Comparison of ENCODE assay signal across 9 cellular contexts in the genomic region with DNA sequence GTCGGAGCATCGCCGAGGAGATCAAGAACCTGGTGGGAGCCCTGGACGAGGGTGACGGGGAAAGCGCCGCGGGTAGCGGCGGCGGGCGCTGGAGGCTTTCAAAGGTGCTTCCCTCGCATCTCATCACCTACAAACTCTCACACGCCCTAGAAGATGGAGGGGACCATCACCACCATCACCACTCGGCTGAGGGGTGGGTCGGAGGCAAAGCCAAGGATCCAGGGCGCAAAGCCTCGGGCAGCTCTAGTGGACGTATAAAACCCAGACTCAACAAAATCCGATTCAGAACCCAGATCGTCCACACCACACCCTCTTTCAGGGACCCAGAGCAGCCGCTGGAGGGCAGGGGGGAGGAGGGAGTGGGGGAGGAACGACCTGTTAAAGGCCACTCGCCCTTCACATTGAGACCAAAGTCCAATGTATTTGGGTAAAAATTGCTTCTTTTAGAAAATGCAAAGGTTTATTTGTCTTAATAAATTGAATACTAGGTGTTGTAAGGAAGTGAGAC. TPM values are rescaled to one million over a fixed set of nuclear protein-coding genes. Genes with fewer than 3 reads are reported as not detected.
DNase-seq lines count a peak whose midpoint lies in the region; ATAC-seq and TF ChIP-seq lines count a peak whose summit lies in the region.
"Had no signal": no experiment of that assay in that cellular context is flagged by ENCODE, and none has a peak within 500 bp of the region (broad histone marks: within the 10 kb centered on the region; RNA-seq: fewer than 3 reads in every experiment).

No MANE protein-coding gene starts in this region.

- peak overlapping the region; percentile 76 for H3K4me3 ChIP-seq in RWPE2 (ENCODE audit: severe bottlenecking)

- no peak; the same call in 2 of the 3 replicates for ATAC-seq in RWPE2 (ENCODE audit: low read depth)
- ATAC-seq in stimulated activated memory B cell treated with anti-CD40 and anti-IgM and Interleukin-4, amounts not matched to agents 10 μg/mL and 1 μg/mL and 100 μg/mL, for 72 hours, result no peak
- no peak for ATAC-seq in GM18861 (IDR thresholded peaks at IDR 0.05; ENCODE audit: unreplicated experiment)
- no peak for ATAC-seq in activated CD4-positive, CD25-positive, alpha-beta regulatory T cell treated with anti-CD3 and anti-CD28 coated beads, Interleukin-2, amount 50 U/mL, for 24 hours

- H3K27ac ChIP-seq in RWPE2 (ENCODE audit: poor library complexity, severe bottlenecking), result peak overlapping the region; percentile 91

- H3K27me3 ChIP-seq in RWPE2 (ENCODE audit: insufficient read depth, poor library complexity, severe bottlenecking), result no peaks in the 10 kb centered on the region

- H3K4me3 Mint-ChIP-seq in glutamatergic neuron (ENCODE audit: unreplicated experiment) (peak overlapping the region; percentile 88), progenitor cell of endocrine pancreas (ENCODE audit: low read depth) (peak overlapping the region; percentile 78)
- no peak overlapping the region for H3K4me3 Mint-ChIP-seq in stimulated activated memory B cell treated with anti-CD40 and anti-IgM and Interleukin-4, amounts not matched to agents 10 μg/mL and 1 μg/mL and 100 μg/mL, for 72 hours

- no peaks in the 10 kb centered on the region for H3K36me3 Mint-ChIP-seq in glutamatergic neuron (ENCODE audit: unreplicated experiment)
- no peaks in the 10 kb centered on the region for H3K36me3 Mint-ChIP-seq in progenitor cell of endocrine pancreas (ENCODE audit: insufficient read depth)
- no peaks in the 10 kb centered on the region for H3K36me3 Mint-ChIP-seq in stimulated activated memory B cell treated with anti-CD40 and anti-IgM and Interleukin-4, amounts not matched to agents 10 μg/mL and 1 μg/mL and 100 μg/mL, for 72 hours

- peaks cover 19% of the 10 kb centered on the region for H3K36me3 ChIP-seq in RWPE2 (ENCODE audit: low read depth)

- peak; percentile 52 for TF ChIP-seq CTCF in RWPE2 (IDR thresholded peaks at IDR 0.05; ENCODE audit: poor library complexity, severe bottlenecking)
- no peak for TF ChIP-seq CTCF in glutamatergic neuron (IDR thresholded peaks at IDR 0.05; ENCODE audit: partially characterized antibody, unreplicated experiment)
- TF ChIP-seq CTCF in progenitor cell of endocrine pancreas (IDR thresholded peaks at IDR 0.05; ENCODE audit: unreplicated experiment), result no peak

- H3K9me3 ChIP-seq in RWPE2 (ENCODE audit: severe bottlenecking), result no peaks in the 10 kb centered on the region

- H3K27ac Mint-ChIP-seq in glutamatergic neuron (ENCODE audit: unreplicated experiment) (peak overlapping the region; percentile 78), progenitor cell of endocrine pancreas (peak overlapping the region; percentile 79)
- H3K27ac Mint-ChIP-seq in stimulated activated memory B cell treated with anti-CD40 and anti-IgM and Interleukin-4, amounts not matched to agents 10 μg/mL and 1 μg/mL and 100 μg/mL, for 72 hours, result no peak overlapping the region

- H3K4me1 Mint-ChIP-seq in glutamatergic neuron (ENCODE audit: low read depth, unreplicated experiment) (peaks cover 17% of the 10 kb centered on the region), progenitor cell of endocrine pancreas (ENCODE audit: low read depth) (peaks cover 32% of the 10 kb centered on the region)
- H3K4me1 Mint-ChIP-seq in stimulated activated memory B cell treated with anti-CD40 and anti-IgM and Interleukin-4, amounts not matched to agents 10 μg/mL and 1 μg/mL and 100 μg/mL, for 72 hours, result no peaks in the 10 kb centered on the region

- H3K9me3 Mint-ChIP-seq in glutamatergic neuron (ENCODE audit: unreplicated experiment) (peaks cover 8% of the 10 kb centered on the region), progenitor cell of endocrine pancreas (ENCODE audit: low read depth) (no peaks in the 10 kb centered on the region)
- H3K9me3 Mint-ChIP-seq in stimulated activated memory B cell treated with anti-CD40 and anti-IgM and Interleukin-4, amounts not matched to agents 10 μg/mL and 1 μg/mL and 100 μg/mL, for 72 hours, result peaks cover 2% of the 10 kb centered on the region

- DNase-seq in ELF-1 (ENCODE audit: low read depth, low spot score) (peak; percentile 66), RWPE2 (ENCODE audit: low spot score) (no peak), glutamatergic neuron (peak; percentile 59), progenitor cell of endocrine pancreas (ENCODE audit: low spot score, unreplicated experiment) (no peak), globus pallidus (ENCODE audit: low spot score) (no peak)
- DNase-seq: KBM-7 had no signal

- H3K27me3 Mint-ChIP-seq in glutamatergic neuron (ENCODE audit: unreplicated experiment) (peaks cover 6% of the 10 kb centered on the region), progenitor cell of endocrine pancreas (peaks cover 12% of the 10 kb centered on the region)
- peaks cover 45% of the 10 kb centered on the region for H3K27me3 Mint-ChIP-seq in stimulated activated memory B cell treated with anti-CD40 and anti-IgM and Interleukin-4, amounts not matched to agents 10 μg/mL and 1 μg/mL and 100 μg/mL, for 72 hours

- H3K4me1 ChIP-seq in RWPE2 (ENCODE audit: insufficient read depth, poor library complexity, severe bottlenecking), result peaks cover 13% of the 10 kb centered on the region

RNA-seq across cellular contexts. Expression of a gene that starts 1.5 kb away (rescaled TPM):
- total RNA-seq in glutamatergic neuron (ENCODE audit: unreplicated experiment) (12.9 TPM), progenitor cell of endocrine pancreas (12.1 and 12.6 TPM in 2 replicates)

RNA-seq across cellular contexts. Expression of a gene that starts 1.9 kb away (rescaled TPM):
- total RNA-seq in glutamatergic neuron (ENCODE audit: unreplicated experiment) (75.2 TPM), progenitor cell of endocrine pancreas (67.5 and 68.8 TPM in 2 replicates)

Comparison
In these comparisons a context has a peak if more than half of its experiments do, and no peak if none do; other contexts are left out.
1. DNase-seq: peak in ELF-1 (single experiment) and glutamatergic neuron (single experiment); none in RWPE2 (single experiment), progenitor cell of endocrine pancreas (single experiment) and globus pallidus (single experiment).